Comparison of ENCODE assay signal across 8 cellular contexts in genomic region chr1:182299728-182300581, GRCh38.
DNase-seq lines count a peak whose midpoint lies in the region; ATAC-seq and TF ChIP-seq lines count a peak whose summit lies in the region.

No MANE protein-coding gene starts in this region.

- H3K9me3 ChIP-seq in gastrocnemius medialis = no peaks in the 10 kb centered on the region

- no peak for TF ChIP-seq CTCF in gastrocnemius medialis (IDR thresholded peaks at IDR 0.05 in 4 of 5, conservative IDR thresholded peaks at IDR 0.05 in 1 of 5)

- TF ChIP-seq POLR2A in gastrocnemius medialis (IDR thresholded peaks at IDR 0.05) = no peak

- H3K4me1 ChIP-seq in gastrocnemius medialis = peaks cover 7 to 33% of the 10 kb centered on the region in 2 donors

- in situ Hi-C loops in gastrocnemius medialis (cut with MboI; ENCODE audit: low sequenced_read_pairs in 4 of 4) = loop anchor here in 1 of 4 donors (10.0 kb wide), 1 partner anchor 155 kb away; no protein-coding TSS in a partner anchor

- no peaks in the 10 kb centered on the region for H3K36me3 ChIP-seq in gastrocnemius medialis

- ATAC-seq in gastrocnemius medialis (peak in 1 of 2 donors; percentile 20), HG02763 (IDR thresholded peaks at IDR 0.05; ENCODE audit: unreplicated experiment) (no peak), GM18858 (IDR thresholded peaks at IDR 0.05; ENCODE audit: unreplicated experiment) (no peak), HG03432 (IDR thresholded peaks at IDR 0.05; ENCODE audit: unreplicated experiment) (no peak)

- no peaks in the 10 kb centered on the region for H3K27me3 ChIP-seq in gastrocnemius medialis

- intact Hi-C loops in gastrocnemius medialis (cut with DNase I; ENCODE audit: low total_unique reads) = loop anchor here (2.0 kb wide), 1 partner anchor 95 kb away; no protein-coding TSS in a partner anchor

- DNase-seq in NCI-H1694 (lab: John Stamatoyannopoulos, UW) (peak; percentile 43), NCI-H1694 treated with DMSO at 0.1 percent for 48 hours (lab: John Stamatoyannopoulos, UW) (no peak), SIG-M5 (lab: John Stamatoyannopoulos, UW) (peak; percentile 72), globus pallidus (ENCODE audit: low spot score) (peak; percentile 87), gastrocnemius medialis (peak; percentile 43 to 64)

- H3K27ac ChIP-seq in gastrocnemius medialis = peak overlapping the region; percentile 35 to 43 (median 38)

- no peak overlapping the region for H3K4me3 ChIP-seq in gastrocnemius medialis
